Comparison of ENCODE assay signal across 21 cellular contexts in the genomic region with DNA sequence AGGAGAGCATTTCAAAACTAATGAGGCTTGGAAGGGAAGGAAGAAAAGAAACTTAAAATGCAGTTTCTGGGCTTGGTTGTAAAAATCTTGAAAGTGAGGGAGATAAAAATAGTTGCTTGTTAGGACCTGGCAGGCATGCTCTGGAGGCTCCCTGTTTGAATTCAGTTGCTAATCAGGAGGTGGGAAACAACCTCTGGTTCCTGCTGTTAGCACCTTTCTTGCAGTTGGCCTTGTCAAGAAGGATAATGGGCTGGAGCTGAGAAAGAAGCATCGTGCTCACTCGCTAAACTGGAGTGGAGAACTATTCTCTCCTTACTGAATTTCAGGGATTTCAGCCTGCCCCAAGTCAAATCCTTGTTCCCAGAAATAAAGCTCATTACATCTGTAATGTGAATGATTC. TPM values are rescaled to one million over a fixed set of nuclear protein-coding genes. Genes with fewer than 3 reads are reported as not detected.
DNase-seq lines count a peak whose midpoint lies in the region; ATAC-seq and TF ChIP-seq lines count a peak whose summit lies in the region.
"Had no signal": no experiment of that assay in that cellular context is flagged by ENCODE, and none has a peak within 500 bp of the region (broad histone marks: within the 10 kb centered on the region; RNA-seq: fewer than 3 reads in every experiment).

No MANE protein-coding gene starts in this region.

- peak overlapping the region; percentile 71 for H3K4me2 ChIP-seq in GM23338

- H3K36me3 Mint-ChIP-seq in CD4-positive, CD25-positive, alpha-beta regulatory T cell = peaks cover 4% of the 10 kb centered on the region
- no peaks in the 10 kb centered on the region; the same call in 2 of the 3 replicates for H3K36me3 Mint-ChIP-seq in GM23338 (ENCODE audit: low read depth)
- H3K36me3 Mint-ChIP-seq in central memory CD8-positive, alpha-beta T cell (ENCODE audit: insufficient read depth) = peaks cover 9% of the 10 kb centered on the region

- TF ChIP-seq CTCF in GM23338 (conservative IDR thresholded peaks at IDR 0.05; ENCODE audit: low read depth in 2 of 2) = no peak
- TF ChIP-seq CTCF in breast epithelium (IDR thresholded peaks at IDR 0.05) = no peak
- TF ChIP-seq CTCF in brain microvascular endothelial cell (IDR thresholded peaks at IDR 0.05; ENCODE audit: low read depth, low read length, missing control alignments) = no peak

- H3K9me3 ChIP-seq in CD4-positive, CD25-positive, alpha-beta regulatory T cell (ENCODE audit: control insufficient read depth in 2 of 2, low read length in 2 of 2) = no peaks in the 10 kb centered on the region
- no peaks in the 10 kb centered on the region for H3K9me3 ChIP-seq in breast epithelium
- H3K9me3 ChIP-seq: ascending aorta, colonic mucosa, SJCRH30 had no signal

- H3F3A ChIP-seq in GM23338 (replicated peaks; ENCODE audit: low read depth) = peaks cover 25% of the 10 kb centered on the region

- H2AFZ ChIP-seq in GM23338 = no peak overlapping the region

- no peaks in the 10 kb centered on the region for H3K9me2 ChIP-seq in GM23338 (ENCODE audit: insufficient read depth)

- no peak for DNase-seq in CD4-positive, CD25-positive, alpha-beta regulatory T cell
- DNase-seq in GM23338 (ENCODE audit: low spot score) = peak; percentile 82
- DNase-seq in central memory CD8-positive, alpha-beta T cell (ENCODE audit: low spot score in 2 of 2) = no peak
- peak; percentile 38 for DNase-seq in inferior parietal cortex (ENCODE audit: extremely low spot score)
- no peak for DNase-seq in breast epithelium (ENCODE audit: low spot score in 2 of 2)
- no peak for DNase-seq in brain microvascular endothelial cell
- no peak for DNase-seq in NOMO-1 treated with DMSO at 0.1 percent for 48 hours (lab: John Stamatoyannopoulos, UW; ENCODE audit: unreplicated experiment)
- no peak for DNase-seq in NCI-H748 treated with DMSO at 0.1 percent for 48 hours (lab: John Stamatoyannopoulos, UW)
- DNase-seq: activated CD4-positive, alpha-beta T cell treated with anti-CD3 and anti-CD28 coated beads for 36 hours; activated gamma-delta T cell; colonic mucosa; HCEC 1CT; Karpas-422; NCI-H1092; NCI-H524 treated with DMSO at 0.1 percent for 48 hours; OCI-M1; SJCRH30; stimulated activated CD4-positive, alpha-beta T cell treated with anti-CD3 and anti-CD28 coated beads, Interleukin-2, amount 100 ng/mL, for 24 hours; substantia nigra; T1000 had no signal

- peaks cover 17 to 48% (median 37%) of the 10 kb centered on the region in 4 donors for H3K4me1 Mint-ChIP-seq in CD4-positive, CD25-positive, alpha-beta regulatory T cell
- peaks cover 77% of the 10 kb centered on the region for H3K4me1 Mint-ChIP-seq in GM23338
- peaks cover 28% of the 10 kb centered on the region for H3K4me1 Mint-ChIP-seq in central memory CD8-positive, alpha-beta T cell

- no peaks in the 10 kb centered on the region for H3K9me3 Mint-ChIP-seq in CD4-positive, CD25-positive, alpha-beta regulatory T cell
- no peaks in the 10 kb centered on the region for H3K9me3 Mint-ChIP-seq in GM23338
- H3K9me3 Mint-ChIP-seq in central memory CD8-positive, alpha-beta T cell = no peaks in the 10 kb centered on the region

- H3K27ac ChIP-seq in CD4-positive, CD25-positive, alpha-beta regulatory T cell (ENCODE audit: insufficient read depth, low read length, poor library complexity, severe bottlenecking) = no peak overlapping the region
- peak overlapping the region; percentile 96 for H3K27ac ChIP-seq in GM23338 (ENCODE audit: low read depth)
- H3K27ac ChIP-seq in breast epithelium = no peak overlapping the region
- H3K27ac ChIP-seq in brain microvascular endothelial cell = no peak overlapping the region
- H3K27ac ChIP-seq: ascending aorta, colonic mucosa, SJCRH30 had no signal

- H3K4me3 ChIP-seq in CD4-positive, CD25-positive, alpha-beta regulatory T cell (ENCODE audit: low read depth, low read length) = no peak overlapping the region
- H3K4me3 ChIP-seq in GM23338 = peak overlapping the region; percentile 36
- H3K4me3 ChIP-seq in breast epithelium = no peak overlapping the region
- no peak overlapping the region for H3K4me3 ChIP-seq in brain microvascular endothelial cell (ENCODE audit: low read depth, low read length)
- H3K4me3 ChIP-seq: ascending aorta, colonic mucosa, SJCRH30 had no signal

- no peaks in the 10 kb centered on the region for H3K27me3 Mint-ChIP-seq in CD4-positive, CD25-positive, alpha-beta regulatory T cell
- peaks cover 10% of the 10 kb centered on the region for H3K27me3 Mint-ChIP-seq in GM23338 (ENCODE audit: insufficient read depth, low read depth, poor library complexity)
- H3K27me3 Mint-ChIP-seq in central memory CD8-positive, alpha-beta T cell = no peaks in the 10 kb centered on the region
- H3K27me3 Mint-ChIP-seq: activated CD4-positive, alpha-beta T cell treated with anti-CD3 and anti-CD28 coated beads for 36 hours had no signal

- TF ChIP-seq POLR2A in breast epithelium (IDR thresholded peaks at IDR 0.05) = no peak

- H3K36me3 ChIP-seq in CD4-positive, CD25-positive, alpha-beta regulatory T cell (ENCODE audit: control insufficient read depth, insufficient read depth, low read length) = no peaks in the 10 kb centered on the region
- H3K36me3 ChIP-seq in GM23338 (ENCODE audit: insufficient read depth) = no peaks in the 10 kb centered on the region
- no peaks in the 10 kb centered on the region for H3K36me3 ChIP-seq in breast epithelium
- H3K36me3 ChIP-seq in brain microvascular endothelial cell (replicated peaks) = no peaks in the 10 kb centered on the region
- H3K36me3 ChIP-seq: ascending aorta, colonic mucosa had no signal

- peak overlapping the region in 2 of 3 donors; percentile 56 to 75 for H3K27ac Mint-ChIP-seq in CD4-positive, CD25-positive, alpha-beta regulatory T cell
- H3K27ac Mint-ChIP-seq in GM23338 = peak overlapping the region; percentile 85
- H3K27ac Mint-ChIP-seq in central memory CD8-positive, alpha-beta T cell (ENCODE audit: low read depth) = peak overlapping the region; percentile 92
- H3K27ac Mint-ChIP-seq: activated CD4-positive, alpha-beta T cell treated with anti-CD3 and anti-CD28 coated beads for 36 hours had no signal

- peaks cover 21% of the 10 kb centered on the region for H3K79me2 ChIP-seq in GM23338 (replicated peaks; ENCODE audit: insufficient read depth)

- no peak for ATAC-seq in CD4-positive, CD25-positive, alpha-beta regulatory T cell (ENCODE audit: low read depth in 2 of 2)
- ATAC-seq in GM23338 = peak; percentile 84
- ATAC-seq in central memory CD8-positive, alpha-beta T cell (replicated peaks; ENCODE audit: extremely low read depth, poor library complexity, severe bottlenecking) = no peak
- ATAC-seq: activated CD4-positive, alpha-beta T cell treated with anti-CD3 and anti-CD28 coated beads for 36 hours had no signal

- intact Hi-C loops in breast epithelium (cut with DNase I; ENCODE audit: low total_unique reads) = no loop called here

- H3K27me3 ChIP-seq in CD4-positive, CD25-positive, alpha-beta regulatory T cell (ENCODE audit: control insufficient read depth, insufficient read depth, low read length) = no peaks in the 10 kb centered on the region
- H3K27me3 ChIP-seq in GM23338 (ENCODE audit: insufficient read depth) (no peaks in the 10 kb centered on the region), breast epithelium (no peaks in the 10 kb centered on the region), brain microvascular endothelial cell (replicated peaks) (no peaks in the 10 kb centered on the region)
- H3K27me3 ChIP-seq: ascending aorta, colonic mucosa, SJCRH30 had no signal

- no peaks in the 10 kb centered on the region; the same call in 1 of the 2 replicates for H4K20me1 ChIP-seq in GM23338 (replicated peaks; ENCODE audit: insufficient read depth)

- no peak overlapping the region for H3K4me3 Mint-ChIP-seq in CD4-positive, CD25-positive, alpha-beta regulatory T cell
- H3K4me3 Mint-ChIP-seq in GM23338 = peak overlapping the region; percentile 31
- no peak overlapping the region for H3K4me3 Mint-ChIP-seq in central memory CD8-positive, alpha-beta T cell
- H3K4me3 Mint-ChIP-seq: activated CD4-positive, alpha-beta T cell treated with anti-CD3 and anti-CD28 coated beads for 36 hours had no signal

- in situ Hi-C loops in brain microvascular endothelial cell (cut with HindIII; ENCODE audit: low pct_ligation_motif_present, low sequenced_read_pairs) = no loop called here

- H3K4me1 ChIP-seq in CD4-positive, CD25-positive, alpha-beta regulatory T cell (ENCODE audit: control insufficient read depth, insufficient read depth, low read length, poor library complexity, severe bottlenecking) = peaks cover 12% of the 10 kb centered on the region
- H3K4me1 ChIP-seq in GM23338 (ENCODE audit: insufficient read depth) (peaks cover 65% of the 10 kb centered on the region), breast epithelium (no peaks in the 10 kb centered on the region)
- H3K4me1 ChIP-seq: ascending aorta, colonic mucosa had no signal

TF ChIP-seq in GM23338, 12 proteins besides CTCF, POLR2A, EP300 and RAD21 (continues in another document):
- TF ChIP-seq EZH2 (IDR thresholded peaks at IDR 0.05; ENCODE audit: low read depth, unreplicated experiment) (no peak), STAT1 (IDR thresholded peaks at IDR 0.05; ENCODE audit: unreplicated experiment) (no peak)

RNA-seq across cellular contexts. Expression of gene SNAPC5, which starts 23.4 kb away (rescaled TPM):
- total RNA-seq in CD4-positive, CD25-positive, alpha-beta regulatory T cell = 25.6 TPM
- polyA plus RNA-seq in CD4-positive, CD25-positive, alpha-beta regulatory T cell = 10 to 100 TPM; 58.5 to 80.9 (median 72.3) TPM
- total RNA-seq in GM23338 (2014; rRNA removed; shearing (Covaris generic)) = 17.4 and 21.2 TPM in 2 replicates
- polyA plus RNA-seq in GM23338 (2016; fragmentation: Nextera tagmentation; extraction: Ambion mirVana) = 41.1 and 43.2 TPM in 2 replicates
- 10 to 100 TPM; 26.9 to 35.1 (median 31.5) TPM for total RNA-seq in breast epithelium

RNA-seq across cellular contexts. Expression of gene RPL4, which starts 30.5 kb away (rescaled TPM):
- 2,089 TPM for total RNA-seq in CD4-positive, CD25-positive, alpha-beta regulatory T cell
- polyA plus RNA-seq in CD4-positive, CD25-positive, alpha-beta regulatory T cell = 1,000 to 10,000 TPM in 2 of 4 donors, 100 to 1,000 TPM in 2; 831 to 1,327 (median 1,144) TPM
- total RNA-seq in GM23338 (2014; rRNA removed; shearing (Covaris generic)) = 4,842 and 6,082 TPM in 2 replicates
- 2,989 and 3,203 TPM in 2 replicates for polyA plus RNA-seq in GM23338 (2016; fragmentation: Nextera tagmentation; extraction: Ambion mirVana)
- total RNA-seq in breast epithelium = 1,000 to 10,000 TPM; 3,770 to 3,861 (median 3,828) TPM

RNA-seq across cellular contexts. Expression of gene ZWILCH, which starts 31.0 kb away (rescaled TPM):
- total RNA-seq in CD4-positive, CD25-positive, alpha-beta regulatory T cell = 15.1 TPM
- 10 to 100 TPM; 10.3 to 15.7 (median 11.5) TPM for polyA plus RNA-seq in CD4-positive, CD25-positive, alpha-beta regulatory T cell
- 61.5 and 64.1 TPM in 2 replicates for total RNA-seq in GM23338 (2014; rRNA removed; shearing (Covaris generic))
- 49.5 and 51.0 TPM in 2 replicates for polyA plus RNA-seq in GM23338 (2016; fragmentation: Nextera tagmentation; extraction: Ambion mirVana)
- total RNA-seq in breast epithelium = 1 to 10 TPM; 4.0 to 8.2 (median 7.6) TPM

Comparison
In these comparisons a context has a peak if more than half of its experiments do, and no peak if none do; other contexts are left out.
1. DNase-seq: peak in GM23338 (single experiment) and inferior parietal cortex (single experiment); none in CD4-positive, CD25-positive, alpha-beta regulatory T cell (0 of 3), central memory CD8-positive, alpha-beta T cell (0 of 2), breast epithelium (0 of 2), brain microvascular endothelial cell (single experiment), NOMO-1 treated with DMSO at 0.1 percent for 48 hours (single experiment) and NCI-H748 treated with DMSO at 0.1 percent for 48 hours (single experiment).
2. Peak in every context shown above with its lines, with median percentiles within 50 percentile points of each other: H3K27ac Mint-ChIP-seq.